Comparison of ENCODE assay signal across 10 cellular contexts in the genomic region with DNA sequence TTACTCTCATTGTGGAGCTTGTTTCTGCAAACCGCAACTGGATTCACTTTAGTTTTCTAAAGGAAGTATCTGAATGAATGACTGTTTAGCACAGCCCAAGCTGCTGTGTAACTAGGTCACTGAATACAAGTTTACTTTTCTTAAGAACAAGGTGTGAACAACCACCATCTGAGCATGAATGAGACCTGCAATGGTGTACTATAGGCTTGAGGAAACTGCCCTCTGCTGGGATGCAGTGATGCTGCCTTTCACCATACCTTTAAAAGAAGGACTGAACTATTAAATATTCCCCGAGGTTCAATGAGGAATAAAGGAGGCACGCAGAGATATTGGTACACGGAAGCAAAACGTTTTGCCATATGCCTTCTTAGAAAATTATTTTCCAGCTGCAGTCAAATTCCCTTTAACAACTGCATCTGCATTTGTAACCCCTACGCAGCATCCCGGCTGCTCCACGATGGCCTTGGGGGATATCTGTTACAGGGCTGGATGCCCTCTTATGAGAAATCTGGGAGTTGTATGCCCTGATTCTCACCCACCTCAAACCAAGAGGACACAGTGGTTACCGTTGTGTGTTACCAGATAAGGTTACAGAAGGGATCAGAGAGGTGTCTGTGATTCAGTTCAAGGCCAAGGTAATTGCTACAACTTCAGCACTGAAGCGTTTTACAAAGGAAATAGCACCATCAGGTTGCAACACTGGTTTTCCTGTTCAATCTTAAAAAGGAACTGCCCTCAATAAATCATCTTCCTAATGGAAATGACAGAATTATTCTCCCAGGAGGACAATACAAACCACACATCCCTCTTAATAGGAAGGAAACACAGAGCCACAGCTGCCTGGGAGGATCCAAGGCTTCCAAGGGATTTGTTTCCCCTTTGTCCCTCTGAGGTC.
DNase-seq lines count a peak whose midpoint lies in the region; ATAC-seq and TF ChIP-seq lines count a peak whose summit lies in the region.
"Had no signal": no experiment of that assay in that cellular context is flagged by ENCODE, and none has a peak within 500 bp of the region (broad histone marks: within the 10 kb centered on the region; RNA-seq: fewer than 3 reads in every experiment).

No MANE protein-coding gene starts in this region.

- H3K9me3 Mint-ChIP-seq in chondrocyte (ENCODE audit: low read depth) (no peaks in the 10 kb centered on the region), mesothelial cell of epicardium (no peaks in the 10 kb centered on the region)
- H3K9me3 Mint-ChIP-seq: central memory CD8-positive, alpha-beta T cell had no signal

- H2BK20ac ChIP-seq in IMR-90 (ENCODE audit: low read depth, low read length) = peak overlapping the region; percentile 91; the same call in 1 of the 2 replicates

- in situ Hi-C loops in IMR-90 (cut with MboI; ENCODE audit: low sequenced_read_pairs) = loop anchor here (5.0 to 10.0 kb wide), 3 partner anchors 177 to 817 kb away; no protein-coding TSS in a partner anchor

- H3K4me2 ChIP-seq in IMR-90 (ENCODE audit: low read depth, low read length) = no peak overlapping the region

- H3K27me3 Mint-ChIP-seq in chondrocyte (ENCODE audit: low read depth) = no peaks in the 10 kb centered on the region
- H3K27me3 Mint-ChIP-seq in mesothelial cell of epicardium (ENCODE audit: low read depth) = no peaks in the 10 kb centered on the region

- H2AK5ac ChIP-seq in IMR-90 (ENCODE audit: low read depth, low read length) = peak overlapping the region; percentile 81

- peak overlapping the region; percentile 47 for H2BK5ac ChIP-seq in IMR-90 (ENCODE audit: low read depth, low read length, poor library complexity, severe bottlenecking)

- TF ChIP-seq CTCF in IMR-90 (conservative IDR thresholded peaks at IDR 0.05; ENCODE audit: low read depth, low read length) (peak; percentile 71), chondrocyte (IDR thresholded peaks at IDR 0.05) (peak; percentile 76), mesothelial cell of epicardium (IDR thresholded peaks at IDR 0.05; ENCODE audit: unreplicated experiment) (no peak)

- H3K18ac ChIP-seq in IMR-90 (ENCODE audit: low read depth, low read length) = peak overlapping the region; percentile 70

- intact Hi-C loops in IMR-90 (cut with micrococcal nuclease) = loop anchor here (1.0 to 10.0 kb wide), 5 partner anchors 185 to 817 kb away; no protein-coding TSS in a partner anchor

- peak overlapping the region; percentile 52 for H2BK120ac ChIP-seq in IMR-90 (ENCODE audit: low read depth, low read length)

- no peak overlapping the region for H3K14ac ChIP-seq in IMR-90 (replicated peaks; ENCODE audit: low read depth, low read length)

- H3K27ac ChIP-seq in IMR-90 (ENCODE audit: insufficient read depth, low read length) = peak overlapping the region; percentile 54; the same call in 1 of the 2 replicates
- H3K27ac ChIP-seq: HL-60 had no signal

- dilution Hi-C loops in IMR-90 (cut with HindIII; ENCODE audit: low sequenced_read_pairs, unreplicated experiment) = no loop called here

- no peak for TF ChIP-seq POLR2A in IMR-90 (IDR thresholded peaks at IDR 0.05; ENCODE audit: low read depth, low read length)

- peak overlapping the region; percentile 62 for H4K5ac ChIP-seq in IMR-90 (ENCODE audit: low read depth, low read length)

- H4K91ac ChIP-seq in IMR-90 (ENCODE audit: insufficient read depth, low read depth, low read length) = peak overlapping the region; percentile 73; the same call in 1 of the 2 replicates

- H3K36me3 Mint-ChIP-seq in chondrocyte (ENCODE audit: low read depth) (no peaks in the 10 kb centered on the region), mesothelial cell of epicardium (no peaks in the 10 kb centered on the region)

- no TSS peak for BruUV-seq in IMR-90 (replicated peaks; lab: Mats Ljungman, UMichigan)

- H2BK15ac ChIP-seq in IMR-90 (ENCODE audit: low read depth, low read length) = peak overlapping the region; percentile 62; the same call in 1 of the 3 replicates

- CTCF ChIA-PET in IMR-90 (lab: Yijun Ruan, JAX) = interaction anchor here (0.7 to 1.0 kb wide), 4 partner anchors 13 to 222 kb away, joined by 3 to 4 read pairs (median 4); no protein-coding TSS in a partner anchor

- H4K20me1 ChIP-seq in IMR-90 (ENCODE audit: insufficient read depth, low read length) = no peaks in the 10 kb centered on the region

- no peaks in the 10 kb centered on the region for H3K79me1 ChIP-seq in IMR-90 (ENCODE audit: low read depth in 1 of 2, low read length in 2 of 2)

- no peaks in the 10 kb centered on the region for H3K9me3 ChIP-seq in IMR-90 (ENCODE audit: control insufficient read depth, insufficient read depth, low read length)

- peak; percentile 90 for ATAC-seq in IMR-90 (ENCODE audit: low read depth)
- ATAC-seq in HG03097 (IDR thresholded peaks at IDR 0.05; ENCODE audit: low FRiP score, unreplicated experiment) = no peak
- no peak for ATAC-seq in GM21526 (IDR thresholded peaks at IDR 0.05; ENCODE audit: low FRiP score, unreplicated experiment)

- POLR2A ChIA-PET in IMR-90 (lab: Charles Lee; ENCODE audit: unreplicated experiment) = no interaction called here

- H3K4me1 ChIP-seq in IMR-90 (ENCODE audit: control insufficient read depth, insufficient read depth, low read length) = peaks cover 2% of the 10 kb centered on the region

- H3K4ac ChIP-seq in IMR-90 (ENCODE audit: low read depth, low read length) = peak overlapping the region; percentile 75

- H3K4me1 Mint-ChIP-seq in chondrocyte (ENCODE audit: low read depth) (peaks cover 7% of the 10 kb centered on the region), mesothelial cell of epicardium (peaks cover 9% of the 10 kb centered on the region)

- H3K4me3 ChIP-seq in IMR-90 (ENCODE audit: insufficient read depth, low read depth, low read length) = no peak overlapping the region

- no peaks in the 10 kb centered on the region for H3K9me1 ChIP-seq in IMR-90 (ENCODE audit: insufficient read depth, low read length)

- no peaks in the 10 kb centered on the region for H3K36me3 ChIP-seq in IMR-90 (ENCODE audit: control insufficient read depth, insufficient read depth, low read length)

- no CpG with 5 or more reads among the region's 10 CpGs for WGBS in IMR-90 (ENCODE audit: extremely low coverage in 2 of 2, insufficient read length in 1 of 2), 2 experiments

- peak; percentile 74 for DNase-seq in EH (ENCODE audit: low read depth)
- peak; percentile 79 for DNase-seq in IMR-90
- no peak for DNase-seq in chondrocyte (ENCODE audit: low spot score)
- no peak for DNase-seq in mesothelial cell of epicardium (ENCODE audit: low spot score in 2 of 2, unreplicated experiment in 2 of 2)
- no peak for DNase-seq in NCI-H1105 (lab: John Stamatoyannopoulos, UW)
- no peak for DNase-seq in H4 (ENCODE audit: low spot score)

- H2AFZ ChIP-seq in IMR-90 (replicated peaks; ENCODE audit: low read length, poor library complexity) = peak overlapping the region; percentile 59

- peak overlapping the region; percentile 18 to 65 for H4K8ac ChIP-seq in IMR-90 (ENCODE audit: low read depth in 2 of 2, low read length in 2 of 2)

- H3K56ac ChIP-seq in IMR-90 (ENCODE audit: extremely low read depth, insufficient read depth, low read length) = no peak overlapping the region; the same call in 1 of the 2 replicates

- H3K9ac ChIP-seq in IMR-90 (ENCODE audit: low read depth, low read length) = 0 out of 2 replicates have a peak overlapping the region, but pooled peaks have one; percentile 40

- no peak overlapping the region for H3K27ac Mint-ChIP-seq in chondrocyte (ENCODE audit: unreplicated experiment)
- peak overlapping the region; percentile 53 for H3K27ac Mint-ChIP-seq in mesothelial cell of epicardium

- TF ChIP-seq RAD21 in IMR-90 (IDR thresholded peaks at IDR 0.05; ENCODE audit: low read length) = peak; percentile 82

- H2AK9ac ChIP-seq in IMR-90 (replicated peaks; ENCODE audit: low read depth, low read length, poor library complexity) = no peak overlapping the region

- no peak overlapping the region for H3K23ac ChIP-seq in IMR-90 (ENCODE audit: low read depth, low read length)

- H3K4me3 Mint-ChIP-seq in chondrocyte (ENCODE audit: unreplicated experiment) = no peak overlapping the region
- H3K4me3 Mint-ChIP-seq in mesothelial cell of epicardium = no peak overlapping the region
- H3K4me3 Mint-ChIP-seq: central memory CD8-positive, alpha-beta T cell had no signal

- H3K27me3 ChIP-seq in IMR-90 (ENCODE audit: control insufficient read depth, insufficient read depth, low read length) = no peaks in the 10 kb centered on the region

TF ChIP-seq in IMR-90, 13 proteins besides CTCF, POLR2A, EP300 and RAD21:
- TF ChIP-seq SMC3 (IDR thresholded peaks at IDR 0.05; ENCODE audit: low read depth, low read length) (peak; percentile 61), RFX5 (IDR thresholded peaks at IDR 0.05; ENCODE audit: low read depth, low read length) (no peak)
TF ChIP-seq in IMR-90: peak in this region for 1.

Comparison
In these comparisons a context has a peak if more than half of its experiments do, and no peak if none do; other contexts are left out.
1. DNase-seq: peak in EH (single experiment) and IMR-90 (single experiment); none in chondrocyte (single experiment), mesothelial cell of epicardium (0 of 2), NCI-H1105 (single experiment) and H4 (single experiment).